18 cellular contexts compared by ENCODE assay signal in genomic region chr11:30481385-30481784, GRCh38.
DNase-seq lines count a peak whose midpoint lies in the region; ATAC-seq and TF ChIP-seq lines count a peak whose summit lies in the region.
"Had no signal": no experiment of that assay in that cellular context is flagged by ENCODE, and none has a peak within 500 bp of the region (broad histone marks: within the 10 kb centered on the region; RNA-seq: fewer than 3 reads in every experiment).

No MANE protein-coding gene starts in this region.

- no peak for TF ChIP-seq POLR2A in uterus (IDR thresholded peaks at IDR 0.05)

- no peak overlapping the region for H3K9ac ChIP-seq in endodermal cell (ENCODE audit: extremely low read depth, low read length, poor library complexity, severe bottlenecking)

- CTCF ChIA-PET in CD8-positive, alpha-beta memory T cell (lab: Charles Lee), result no interaction called here

- H3K27me3 Mint-ChIP-seq in endodermal cell (ENCODE audit: insufficient read depth), result no peaks in the 10 kb centered on the region
- H3K27me3 Mint-ChIP-seq in mesothelial cell of epicardium (ENCODE audit: low read depth), result no peaks in the 10 kb centered on the region
- peaks cover 1 to 4% of the 10 kb centered on the region in 2 donors for H3K27me3 Mint-ChIP-seq in CD8-positive, alpha-beta memory T cell

- H3K4me1 ChIP-seq in endodermal cell (ENCODE audit: control insufficient read depth, insufficient read depth, low read length) (peaks cover 23% of the 10 kb centered on the region), uterus (peaks cover 3 to 18% of the 10 kb centered on the region in 2 donors)
- no peaks in the 10 kb centered on the region for H3K4me1 ChIP-seq in CD8-positive, alpha-beta memory T cell (ENCODE audit: insufficient read depth, low read length)

- TF ChIP-seq CTCF in endodermal cell (conservative IDR thresholded peaks at IDR 0.05) (no peak), mesothelial cell of epicardium (IDR thresholded peaks at IDR 0.05; ENCODE audit: unreplicated experiment) (no peak), uterus (IDR thresholded peaks at IDR 0.05) (no peak)

- H3K4me3 Mint-ChIP-seq in endodermal cell (no peak overlapping the region), mesothelial cell of epicardium (no peak overlapping the region)
- no peak overlapping the region for H3K4me3 Mint-ChIP-seq in CD8-positive, alpha-beta memory T cell
- H3K4me3 Mint-ChIP-seq: activated CD8-positive, alpha-beta memory T cell treated with anti-CD3 and anti-CD28 coated beads, Interleukin-2, amount 10 ng/mL, durations not matched to agents 7 days and 5 days had no signal

- H3K9me3 ChIP-seq in endodermal cell (ENCODE audit: control insufficient read depth, low read length) (no peaks in the 10 kb centered on the region), uterus (no peaks in the 10 kb centered on the region)
- H3K9me3 ChIP-seq in CD8-positive, alpha-beta memory T cell (ENCODE audit: low read length), result no peaks in the 10 kb centered on the region

- WGBS in endodermal cell (ENCODE audit: insufficient coverage in 1 of 2, insufficient read length in 1 of 2), 2 experiments, result 49 to 53% methylated on average over 5 to 6 of the region's 6 CpGs

- POLR2A ChIA-PET in CD8-positive, alpha-beta memory T cell (lab: Charles Lee), result no interaction called here

- no peaks in the 10 kb centered on the region for H3K9me3 Mint-ChIP-seq in endodermal cell
- H3K9me3 Mint-ChIP-seq in mesothelial cell of epicardium, result no peaks in the 10 kb centered on the region
- peaks cover 0 to 2% (median 0%) of the 10 kb centered on the region in 5 donors for H3K9me3 Mint-ChIP-seq in CD8-positive, alpha-beta memory T cell
- H3K9me3 Mint-ChIP-seq: activated T-helper 2 cell treated with anti-CD3 and anti-CD28 coated beads, Interferon-gamma antibody, Interleukin-2, Interleukin-4, amounts not matched to agents 10 μg/mL and 5 μg/mL and 100 μg/mL, durations not matched to agents 14 hours and 24 hours and 36 hours had no signal

- intact Hi-C loops in uterus (cut with DNase I; ENCODE audit: low total_unique reads), result no loop called here

- H3K36me3 ChIP-seq in endodermal cell (ENCODE audit: control insufficient read depth, insufficient read depth, low read length) (no peaks in the 10 kb centered on the region), uterus (no peaks in the 10 kb centered on the region)
- no peaks in the 10 kb centered on the region for H3K36me3 ChIP-seq in CD8-positive, alpha-beta memory T cell (ENCODE audit: insufficient read depth, low read length)

- H3K27ac ChIP-seq in endodermal cell (ENCODE audit: low read depth, low read length) (no peak overlapping the region), uterus (peak overlapping the region; percentile 79 to 89)
- H3K27ac ChIP-seq in CD8-positive, alpha-beta memory T cell (ENCODE audit: low read depth, low read length), result no peak overlapping the region
- H3K27ac ChIP-seq: 22Rv1, PC-9 had no signal

- no peak for ATAC-seq in GM21723 (IDR thresholded peaks at IDR 0.05; ENCODE audit: unreplicated experiment)
- ATAC-seq in GM18517 (IDR thresholded peaks at IDR 0.05; ENCODE audit: unreplicated experiment), result no peak
- ATAC-seq: activated CD8-positive, alpha-beta memory T cell treated with anti-CD3 and anti-CD28 coated beads, Interleukin-2, amount 10 ng/mL, durations not matched to agents 7 days and 5 days; left colon had no signal

- H3K36me3 Mint-ChIP-seq in endodermal cell (ENCODE audit: low read depth) (no peaks in the 10 kb centered on the region), mesothelial cell of epicardium (peaks cover 3% of the 10 kb centered on the region)
- no peaks in the 10 kb centered on the region for H3K36me3 Mint-ChIP-seq in CD8-positive, alpha-beta memory T cell
- H3K36me3 Mint-ChIP-seq: activated CD8-positive, alpha-beta memory T cell treated with anti-CD3 and anti-CD28 coated beads, Interleukin-2, amount 10 ng/mL, durations not matched to agents 7 days and 5 days had no signal

- H3K4me1 Mint-ChIP-seq in endodermal cell, result peaks cover 41% of the 10 kb centered on the region
- peaks cover 80% of the 10 kb centered on the region for H3K4me1 Mint-ChIP-seq in mesothelial cell of epicardium
- H3K4me1 Mint-ChIP-seq in CD8-positive, alpha-beta memory T cell, result no peaks in the 10 kb centered on the region
- H3K4me1 Mint-ChIP-seq: activated CD8-positive, alpha-beta memory T cell treated with anti-CD3 and anti-CD28 coated beads, Interleukin-2, amount 10 ng/mL, durations not matched to agents 7 days and 5 days had no signal

- H3K27me3 ChIP-seq in endodermal cell (ENCODE audit: control insufficient read depth, insufficient read depth, low read length, poor library complexity, severe bottlenecking) (no peaks in the 10 kb centered on the region), uterus (no peaks in the 10 kb centered on the region)
- H3K27me3 ChIP-seq in CD8-positive, alpha-beta memory T cell (ENCODE audit: insufficient read depth, low read length, poor library complexity, severe bottlenecking), result no peaks in the 10 kb centered on the region

- peak; percentile 10 for DNase-seq in NCI-H2171 treated with DMSO at 0.1 percent for 48 hours (lab: John Stamatoyannopoulos, UW)
- no peak for DNase-seq in NCI-H2171 (lab: John Stamatoyannopoulos, UW)
- DNase-seq in endodermal cell, result peak; percentile 50
- DNase-seq in mesothelial cell of epicardium (ENCODE audit: low spot score in 2 of 2, unreplicated experiment in 2 of 2), result no peak
- no peak for DNase-seq in uterus
- no peak for DNase-seq in CD8-positive, alpha-beta memory T cell
- DNase-seq: activated CD8-positive, alpha-beta memory T cell treated with anti-CD3 and anti-CD28 coated beads, Interleukin-2, amount 10 ng/mL, durations not matched to agents 7 days and 5 days; effector CD4-positive, alpha-beta T cell; KBM-7; left colon; NCI-H2081 treated with DMSO at 0.1 percent for 48 hours; occipital lobe; PC-9; stimulated activated CD4-positive, alpha-beta T cell treated with anti-CD3 and anti-CD28 coated beads, Interleukin-2, amount 100 ng/mL, for 48 hours had no signal

- H3K4me3 ChIP-seq in endodermal cell (ENCODE audit: low read length) (no peak overlapping the region), uterus (no peak overlapping the region)
- H3K4me3 ChIP-seq in CD8-positive, alpha-beta memory T cell (ENCODE audit: low read length), result no peak overlapping the region
- H3K4me3 ChIP-seq: PC-9 had no signal

- H3K27ac Mint-ChIP-seq in endodermal cell, result peak overlapping the region; percentile 11
- H3K27ac Mint-ChIP-seq in mesothelial cell of epicardium, result peak overlapping the region; percentile 76
- H3K27ac Mint-ChIP-seq in CD8-positive, alpha-beta memory T cell, result no peak overlapping the region
- H3K27ac Mint-ChIP-seq: activated CD8-positive, alpha-beta memory T cell treated with anti-CD3 and anti-CD28 coated beads, Interleukin-2, amount 10 ng/mL, durations not matched to agents 7 days and 5 days; activated T-helper 2 cell treated with anti-CD3 and anti-CD28 coated beads, Interferon-gamma antibody, Interleukin-2, Interleukin-4, amounts not matched to agents 10 μg/mL and 5 μg/mL and 100 μg/mL, durations not matched to agents 14 hours and 24 hours and 36 hours had no signal

Comparison
In these comparisons a context has a peak if more than half of its experiments do, and no peak if none do; other contexts are left out.
1. DNase-seq: peak in NCI-H2171 treated with DMSO at 0.1 percent for 48 hours (single experiment) and endodermal cell (single experiment); none in NCI-H2171 (single experiment), mesothelial cell of epicardium (0 of 2), uterus (0 of 2) and CD8-positive, alpha-beta memory T cell (0 of 5).
2. H3K27ac ChIP-seq: peak in uterus (2 of 2); none in endodermal cell (single experiment) and CD8-positive, alpha-beta memory T cell (single experiment).
3. H3K27ac Mint-ChIP-seq: peak in endodermal cell (single experiment) and mesothelial cell of epicardium (single experiment); none in CD8-positive, alpha-beta memory T cell (0 of 8).